ENCODE assay signal across 8 cellular contexts in the genomic region with DNA sequence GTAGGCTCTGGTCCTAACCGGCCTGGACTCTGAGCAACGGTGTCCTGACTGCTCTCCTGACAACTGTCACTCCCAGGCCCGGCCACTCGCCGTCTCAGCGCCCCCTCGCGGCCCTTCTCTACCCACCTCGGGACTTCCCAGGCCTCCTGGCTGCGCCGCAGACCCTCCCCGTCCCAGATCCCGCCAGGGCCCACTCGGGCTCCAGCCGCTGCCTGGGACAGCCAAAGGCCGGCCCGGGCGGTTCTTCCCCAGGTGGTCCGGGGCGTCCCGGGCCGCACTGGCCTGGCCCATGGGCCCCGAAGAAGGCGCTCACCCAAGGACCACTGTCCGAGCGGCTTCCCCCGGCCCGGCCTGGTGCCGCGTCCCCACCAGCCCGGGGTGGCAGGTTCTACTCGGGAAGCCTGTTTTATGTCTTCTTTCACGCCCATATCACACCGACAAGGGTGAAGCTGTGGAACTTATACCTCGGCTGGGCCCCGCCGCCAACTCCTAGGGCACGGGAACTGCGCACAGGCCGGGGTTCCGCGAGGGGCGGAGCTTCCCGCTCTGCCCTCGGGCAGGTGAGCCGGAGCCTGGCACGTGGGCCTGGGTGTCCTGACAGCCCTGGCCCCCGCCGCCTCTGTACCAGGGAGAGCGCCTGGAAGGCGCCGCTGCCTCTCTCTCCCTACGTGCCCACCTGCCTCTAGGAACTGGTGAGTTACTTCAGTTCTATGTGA.
DNase-seq lines count a peak whose midpoint lies in the region; ATAC-seq and TF ChIP-seq lines count a peak whose summit lies in the region.

No MANE protein-coding gene starts in this region.

- H3K9me3 ChIP-seq in mucosa of stomach (ENCODE audit: control insufficient read depth, low read length) = no peaks in the 10 kb centered on the region

- peak; percentile 73 for TF ChIP-seq CTCF in GM12874 (IDR thresholded peaks at IDR 0.05; ENCODE audit: insufficient read depth, low read depth, low read length)

- peaks cover 4% of the 10 kb centered on the region for H3K4me1 ChIP-seq in mucosa of stomach (ENCODE audit: control insufficient read depth, insufficient read depth, low read length)

- no peaks in the 10 kb centered on the region for H3K27me3 ChIP-seq in mucosa of stomach (ENCODE audit: control insufficient read depth, insufficient read depth, low read length)

- H3K36me3 ChIP-seq in mucosa of stomach (ENCODE audit: control insufficient read depth, insufficient read depth, low read length) = no peaks in the 10 kb centered on the region

- peak overlapping the region; percentile 95 for H3K9ac ChIP-seq in mucosa of stomach (ENCODE audit: low read length)

- peak overlapping the region; percentile 53 for H3K27ac ChIP-seq in epithelial cell of prostate

- ATAC-seq in HG02623 (IDR thresholded peaks at IDR 0.05; ENCODE audit: unreplicated experiment) = peak; percentile 91

- peak overlapping the region; percentile 66 for H3K4me3 ChIP-seq in mucosa of stomach (ENCODE audit: low read length)

- DNase-seq in NCI-H2107 treated with DMSO at 0.1 percent for 48 hours (lab: John Stamatoyannopoulos, UW; ENCODE audit: unreplicated experiment) (peak; percentile 14), epithelial cell of prostate (ENCODE audit: low read depth, low spot score) (no peak), SHP77 treated with DMSO at 0.1 percent for 48 hours (lab: John Stamatoyannopoulos, UW) (no peak)
- DNase-seq in activated CD8-positive, alpha-beta memory T cell treated with anti-CD3 and anti-CD28 coated beads, Interleukin-2, amount 50 U/mL, for 4 hours = peak; percentile 76
- DNase-seq in stimulated activated CD8-positive, alpha-beta memory T cell treated with anti-CD3 and anti-CD28 coated beads, Interleukin-4, amount 100 ng/mL, for 24 hours (ENCODE audit: low read depth) = peak; percentile 58

Comparison
In these comparisons a context has a peak if more than half of its experiments do, and no peak if none do; other contexts are left out.
1. DNase-seq: peak in NCI-H2107 treated with DMSO at 0.1 percent for 48 hours (single experiment), activated CD8-positive, alpha-beta memory T cell treated with anti-CD3 and anti-CD28 coated beads, Interleukin-2, amount 50 U/mL, for 4 hours (single experiment) and stimulated activated CD8-positive, alpha-beta memory T cell treated with anti-CD3 and anti-CD28 coated beads, Interleukin-4, amount 100 ng/mL, for 24 hours (single experiment); none in epithelial cell of prostate (single experiment) and SHP77 treated with DMSO at 0.1 percent for 48 hours (single experiment).